Comparison of ENCODE assay signal across 14 cellular contexts in genomic region chr3:46971742-46972141, GRCh38. TPM values are rescaled to one million over a fixed set of nuclear protein-coding genes. Genes with fewer than 3 reads are reported as not detected.
DNase-seq lines count a peak whose midpoint lies in the region; ATAC-seq and TF ChIP-seq lines count a peak whose summit lies in the region.
"Had no signal": no experiment of that assay in that cellular context is flagged by ENCODE, and none has a peak within 500 bp of the region (broad histone marks: within the 10 kb centered on the region; RNA-seq: fewer than 3 reads in every experiment).

No MANE protein-coding gene starts in this region.

- 100% methylated on average over 1 of the region's 1 CpG for WGBS in GM23248 (ENCODE audit: low coverage in 1 of 2, low lambda C conversion rate in 2 of 2, missing lambda C conversion rate in 2 of 2), 2 experiments

- ATAC-seq in CD4-positive, alpha-beta T cell (ENCODE audit: poor library complexity): no peak
- ATAC-seq in activated CD8-positive, alpha-beta T cell treated with anti-CD3 and anti-CD28 coated beads, Interleukin-2, amount 10 ng/mL, durations not matched to agents 7 days and 5 days: no peak
- no peak for ATAC-seq in naive thymus-derived CD4-positive, alpha-beta T cell
- ATAC-seq in HG03280 (IDR thresholded peaks at IDR 0.05; ENCODE audit: unreplicated experiment): no peak
- ATAC-seq: foreskin keratinocyte, Panc1 had no signal

- peak overlapping the region; percentile 73 for H3K27ac Mint-ChIP-seq in CD4-positive, alpha-beta T cell
- peak overlapping the region; percentile 71 for H3K27ac Mint-ChIP-seq in activated CD8-positive, alpha-beta T cell treated with anti-CD3 and anti-CD28 coated beads, Interleukin-2, amount 10 ng/mL, durations not matched to agents 7 days and 5 days
- peak overlapping the region; percentile 2 to 87 (median 63) for H3K27ac Mint-ChIP-seq in naive thymus-derived CD4-positive, alpha-beta T cell

- H3K36me3 Mint-ChIP-seq in CD4-positive, alpha-beta T cell (ENCODE audit: low read depth): peaks cover 69% of the 10 kb centered on the region
- peaks cover 65% of the 10 kb centered on the region for H3K36me3 Mint-ChIP-seq in activated CD8-positive, alpha-beta T cell treated with anti-CD3 and anti-CD28 coated beads, Interleukin-2, amount 10 ng/mL, durations not matched to agents 7 days and 5 days (ENCODE audit: low read depth)
- H3K36me3 Mint-ChIP-seq in naive thymus-derived CD4-positive, alpha-beta T cell: peaks cover 0 to 31% (median 5%) of the 10 kb centered on the region in 5 donors

- in situ Hi-C loops in GM23248 (cut with MboI): no loop called here

- no peaks in the 10 kb centered on the region for H3K27me3 ChIP-seq in CD4-positive, alpha-beta T cell (ENCODE audit: control insufficient read depth, insufficient read depth, low read length)
- H3K27me3 ChIP-seq in GM23248 (replicated peaks; ENCODE audit: insufficient read depth): no peaks in the 10 kb centered on the region
- no peaks in the 10 kb centered on the region for H3K27me3 ChIP-seq in naive thymus-derived CD4-positive, alpha-beta T cell (ENCODE audit: control insufficient read depth in 2 of 2, insufficient read depth in 2 of 2, low read length in 2 of 2)
- H3K27me3 ChIP-seq in A673 (replicated peaks; ENCODE audit: insufficient read depth, low read depth, low read length, poor library complexity): no peaks in the 10 kb centered on the region
- H3K27me3 ChIP-seq: foreskin keratinocyte had no signal

- H3K4me1 Mint-ChIP-seq in CD4-positive, alpha-beta T cell (ENCODE audit: low read depth): peaks cover 87% of the 10 kb centered on the region
- H3K4me1 Mint-ChIP-seq in activated CD8-positive, alpha-beta T cell treated with anti-CD3 and anti-CD28 coated beads, Interleukin-2, amount 10 ng/mL, durations not matched to agents 7 days and 5 days (ENCODE audit: low read depth): peaks cover 83% of the 10 kb centered on the region
- peaks cover 73 to 94% (median 84%) of the 10 kb centered on the region in 7 donors for H3K4me1 Mint-ChIP-seq in naive thymus-derived CD4-positive, alpha-beta T cell

- no peak overlapping the region for H3K27ac ChIP-seq in CD4-positive, alpha-beta T cell (ENCODE audit: low read depth, low read length)
- no peak overlapping the region for H3K27ac ChIP-seq in GM23248
- H3K27ac ChIP-seq in naive thymus-derived CD4-positive, alpha-beta T cell (ENCODE audit: low read depth, low read length): no peak overlapping the region
- H3K27ac ChIP-seq in A673 (ENCODE audit: low read depth, low read length, poor library complexity, severe bottlenecking): no peak overlapping the region
- H3K27ac ChIP-seq: foreskin keratinocyte had no signal

- H3F3A ChIP-seq in GM23248 (ENCODE audit: insufficient read depth): peaks cover 19% of the 10 kb centered on the region; the same call in 1 of the 2 replicates

- no peak overlapping the region for H2AFZ ChIP-seq in GM23248

- no peaks in the 10 kb centered on the region for H3K9me3 ChIP-seq in CD4-positive, alpha-beta T cell (ENCODE audit: control insufficient read depth, low read length)
- H3K9me3 ChIP-seq in GM23248 (ENCODE audit: low read depth): no peaks in the 10 kb centered on the region
- no peaks in the 10 kb centered on the region for H3K9me3 ChIP-seq in naive thymus-derived CD4-positive, alpha-beta T cell (ENCODE audit: control insufficient read depth in 2 of 3, low read length in 3 of 3)
- no peaks in the 10 kb centered on the region for H3K9me3 ChIP-seq in A673 (ENCODE audit: low read depth, low read length, poor library complexity, severe bottlenecking)

- H3K79me2 ChIP-seq in GM23248 (ENCODE audit: insufficient read depth): peaks cover 95% of the 10 kb centered on the region

- H3K9ac ChIP-seq in GM23248: no peak overlapping the region

- no peak for TF ChIP-seq CTCF in CD4-positive, alpha-beta T cell (IDR thresholded peaks at IDR 0.05)
- TF ChIP-seq CTCF in A673 (conservative IDR thresholded peaks at IDR 0.05; ENCODE audit: low read depth, low read length): no peak

- H3K36me3 ChIP-seq in GM23248 (ENCODE audit: low read depth) (no peaks in the 10 kb centered on the region), A673 (ENCODE audit: insufficient read depth, low read length, poor library complexity, severe bottlenecking) (no peaks in the 10 kb centered on the region)
- peaks cover 0 to 27% (median 0%) of the 10 kb centered on the region in 3 experiments for H3K36me3 ChIP-seq in naive thymus-derived CD4-positive, alpha-beta T cell (ENCODE audit: control insufficient read depth in 2 of 3, insufficient read depth in 3 of 3, low read length in 3 of 3)

- peak overlapping the region; percentile 24 for H3K4me2 ChIP-seq in GM23248 (ENCODE audit: unreplicated experiment)

- H3K9me2 ChIP-seq in GM23248 (ENCODE audit: insufficient read depth): no peaks in the 10 kb centered on the region

- no peak for DNase-seq in CD4-positive, alpha-beta T cell
- DNase-seq in GM23248: no peak
- DNase-seq in activated CD8-positive, alpha-beta T cell treated with anti-CD3 and anti-CD28 coated beads, Interleukin-2, amount 10 ng/mL, durations not matched to agents 7 days and 5 days: peak; percentile 54
- no peak for DNase-seq in naive thymus-derived CD4-positive, alpha-beta T cell
- no peak for DNase-seq in LoVo (ENCODE audit: low spot score)
- DNase-seq in A673 (ENCODE audit: low spot score): no peak
- no peak for DNase-seq in GM19238 (ENCODE audit: insufficient read length, low spot score)
- DNase-seq: caudate nucleus, foreskin keratinocyte, H7, midbrain, NCI-H1417 had no signal

- no TSS peak for BruUV-seq in A673 (replicated peaks; lab: Mats Ljungman, UMichigan)

- CTCF ChIA-PET in CD4-positive, alpha-beta T cell (lab: Charles Lee): no interaction called here
- CTCF ChIA-PET in activated CD8-positive, alpha-beta T cell treated with anti-CD3 and anti-CD28 coated beads, Interleukin-2, amount 10 ng/mL, durations not matched to agents 7 days and 5 days (lab: Charles Lee): interaction anchor here (1.0 kb wide), 1 partner anchor 50 kb away, joined by 3 read pairs; no protein-coding TSS in a partner anchor
- CTCF ChIA-PET in naive thymus-derived CD4-positive, alpha-beta T cell (lab: Charles Lee): no interaction called here
- CTCF ChIA-PET in A673 (lab: Charles Lee): no interaction called here

- H3K4me1 ChIP-seq in GM23248 (ENCODE audit: insufficient read depth) (peaks cover 20% of the 10 kb centered on the region), A673 (ENCODE audit: insufficient read depth, low read length, poor library complexity, severe bottlenecking) (no peaks in the 10 kb centered on the region)
- peaks cover 45 to 57% of the 10 kb centered on the region in 2 donors for H3K4me1 ChIP-seq in naive thymus-derived CD4-positive, alpha-beta T cell (ENCODE audit: control insufficient read depth in 2 of 2, insufficient read depth in 2 of 2, low read length in 2 of 2)

- no peak overlapping the region for H3K4me3 ChIP-seq in GM23248
- H3K4me3 ChIP-seq in naive thymus-derived CD4-positive, alpha-beta T cell (ENCODE audit: low read length): no peak overlapping the region
- H3K4me3 ChIP-seq in A673 (ENCODE audit: low read depth, low read length, poor library complexity, severe bottlenecking): no peak overlapping the region

- H3K4me3 Mint-ChIP-seq in CD4-positive, alpha-beta T cell: peak overlapping the region; percentile 74
- peak overlapping the region; percentile 71 for H3K4me3 Mint-ChIP-seq in activated CD8-positive, alpha-beta T cell treated with anti-CD3 and anti-CD28 coated beads, Interleukin-2, amount 10 ng/mL, durations not matched to agents 7 days and 5 days
- peak overlapping the region; percentile 64 to 82 (median 69) for H3K4me3 Mint-ChIP-seq in naive thymus-derived CD4-positive, alpha-beta T cell

- peaks cover 13% of the 10 kb centered on the region; the same call in 1 of the 2 replicates for H4K20me1 ChIP-seq in GM23248 (ENCODE audit: insufficient read depth)

- intact Hi-C loops in CD4-positive, alpha-beta T cell (cut with DNase I, micrococcal nuclease): no loop called here
- intact Hi-C loops in naive thymus-derived CD4-positive, alpha-beta T cell (cut with micrococcal nuclease): loop anchor here (10.0 kb wide), 4 partner anchors 813 to 1943 kb away; partner anchors contain the start of genes ARIH2 (in 1 of the 2), ATRIP (in 1 of the 2), CCDC51 (in 1 of the 2) and FYCO1 (in 1 of the 2)
- intact Hi-C loops in A673 (cut with micrococcal nuclease; ENCODE audit: unreplicated experiment): no loop called here

- POLR2A ChIA-PET in CD4-positive, alpha-beta T cell (lab: Charles Lee): no interaction called here
- POLR2A ChIA-PET in activated CD8-positive, alpha-beta T cell treated with anti-CD3 and anti-CD28 coated beads, Interleukin-2, amount 10 ng/mL, durations not matched to agents 7 days and 5 days (lab: Charles Lee): interaction anchor here (1.3 kb wide), 1 partner anchor 15 kb away, joined by 4 read pairs; no protein-coding TSS in a partner anchor
- POLR2A ChIA-PET in naive thymus-derived CD4-positive, alpha-beta T cell (lab: Charles Lee): no interaction called here
- POLR2A ChIA-PET in A673 (lab: Charles Lee; ENCODE audit: low non-redundant PET): no interaction called here

- no peaks in the 10 kb centered on the region for H3K27me3 Mint-ChIP-seq in CD4-positive, alpha-beta T cell
- no peaks in the 10 kb centered on the region for H3K27me3 Mint-ChIP-seq in activated CD8-positive, alpha-beta T cell treated with anti-CD3 and anti-CD28 coated beads, Interleukin-2, amount 10 ng/mL, durations not matched to agents 7 days and 5 days (ENCODE audit: low read depth)
- H3K27me3 Mint-ChIP-seq in naive thymus-derived CD4-positive, alpha-beta T cell: no peaks in the 10 kb centered on the region

- no peaks in the 10 kb centered on the region for H3K9me3 Mint-ChIP-seq in CD4-positive, alpha-beta T cell
- H3K9me3 Mint-ChIP-seq in activated CD8-positive, alpha-beta T cell treated with anti-CD3 and anti-CD28 coated beads, Interleukin-2, amount 10 ng/mL, durations not matched to agents 7 days and 5 days (ENCODE audit: insufficient read depth): no peaks in the 10 kb centered on the region
- H3K9me3 Mint-ChIP-seq in naive thymus-derived CD4-positive, alpha-beta T cell: peaks cover 0 to 5% (median 0%) of the 10 kb centered on the region in 11 donors

RNA-seq across cellular contexts. Expression of gene CCDC12, which starts 4.8 kb away (rescaled TPM):
- 10 to 100 TPM; 57.5 to 59.5 TPM for total RNA-seq in CD4-positive, alpha-beta T cell
- total RNA-seq in GM23248 (2014; rRNA removed; shearing (Covaris generic)): 15.2 and 17.4 TPM in 2 replicates
- polyA plus RNA-seq in GM23248 (2016; fragmentation: Nextera tagmentation; extraction: Ambion mirVana): 42.7 and 43.8 TPM in 2 replicates
- 10 to 100 TPM; 59.4 to 62.2 TPM for total RNA-seq in activated CD8-positive, alpha-beta T cell treated with anti-CD3 and anti-CD28 coated beads, Interleukin-2, amount 10 ng/mL, durations not matched to agents 7 days and 5 days
- total RNA-seq in naive thymus-derived CD4-positive, alpha-beta T cell: 10 to 100 TPM; 51.6 to 61.5 (median 56.9) TPM
- polyA plus RNA-seq in naive thymus-derived CD4-positive, alpha-beta T cell: 100 to 1,000 TPM in 1 of 2 donors, 10 to 100 TPM in 1; 88.2 to 115 TPM
- total RNA-seq in A673 (2021): 28.2 and 31.3 TPM in 2 replicates

RNA-seq across cellular contexts. Expression of gene NBEAL2, which starts 7.7 kb away (rescaled TPM):
- total RNA-seq in CD4-positive, alpha-beta T cell: 100 to 1,000 TPM; 163 to 170 TPM
- 2.8 and 4.7 TPM in 2 replicates for total RNA-seq in GM23248 (2014; rRNA removed; shearing (Covaris generic))
- polyA plus RNA-seq in GM23248 (2016; fragmentation: Nextera tagmentation; extraction: Ambion mirVana): 0.94 and 1.2 TPM in 2 replicates
- total RNA-seq in activated CD8-positive, alpha-beta T cell treated with anti-CD3 and anti-CD28 coated beads, Interleukin-2, amount 10 ng/mL, durations not matched to agents 7 days and 5 days: 100 to 1,000 TPM; 206 to 212 TPM
- 100 to 1,000 TPM in 2 of 5 experiments, 10 to 100 TPM in 3; 48.8 to 289 (median 94.0) TPM for total RNA-seq in naive thymus-derived CD4-positive, alpha-beta T cell
- 1 to 10 TPM; 1.7 to 4.9 TPM for polyA plus RNA-seq in naive thymus-derived CD4-positive, alpha-beta T cell
- total RNA-seq in A673 (2021): 15.7 and 17.8 TPM in 2 replicates

Comparison
In these comparisons a context has a peak if more than half of its experiments do, and no peak if none do; other contexts are left out.
1. intact Hi-C loops: an anchor here in naive thymus-derived CD4-positive, alpha-beta T cell (10.0 kb wide); none called in CD4-positive, alpha-beta T cell and A673.